9 cellular contexts compared by ENCODE assay signal in genomic region chr11:128318856-128319474, GRCh38.
DNase-seq lines count a peak whose midpoint lies in the region; ATAC-seq and TF ChIP-seq lines count a peak whose summit lies in the region.
"Had no signal": no experiment of that assay in that cellular context is flagged by ENCODE, and none has a peak within 500 bp of the region (broad histone marks: within the 10 kb centered on the region; RNA-seq: fewer than 3 reads in every experiment).

No MANE protein-coding gene starts in this region.

- TF ChIP-seq POLR2A in breast epithelium (IDR thresholded peaks at IDR 0.05) = no peak

- H3K4me1 ChIP-seq in breast epithelium = no peaks in the 10 kb centered on the region

- no peak overlapping the region for H3K27ac ChIP-seq in breast epithelium
- H3K27ac ChIP-seq: SK-N-MC had no signal

- peak; percentile 90 for ATAC-seq in HG03558 (IDR thresholded peaks at IDR 0.05; ENCODE audit: extremely low read depth, unreplicated experiment)

- H3K27ac Mint-ChIP-seq in activated naive CD4-positive, alpha-beta T cell treated with anti-CD3 and anti-CD28 coated beads, Interleukin-2, amount 50 U/mL, for 24 hours = peak overlapping the region; percentile 91

- intact Hi-C loops in breast epithelium (cut with DNase I; ENCODE audit: low total_unique reads) = no loop called here

- peaks cover 7 to 12% of the 10 kb centered on the region in 2 donors for H3K9me3 ChIP-seq in breast epithelium

- peaks cover 31% of the 10 kb centered on the region for H3K9me3 Mint-ChIP-seq in activated naive CD4-positive, alpha-beta T cell treated with anti-CD3 and anti-CD28 coated beads, Interleukin-2, amount 50 U/mL, for 24 hours

- peaks cover 84% of the 10 kb centered on the region for H3K4me1 Mint-ChIP-seq in activated naive CD4-positive, alpha-beta T cell treated with anti-CD3 and anti-CD28 coated beads, Interleukin-2, amount 50 U/mL, for 24 hours

- peak; percentile 36 to 59 for DNase-seq in activated CD8-positive, alpha-beta memory T cell treated with anti-CD3 and anti-CD28 coated beads for 1 hour (ENCODE audit: extremely low read depth in 1 of 2, low read depth in 1 of 2)
- no peak for DNase-seq in activated CD8-positive, alpha-beta memory T cell treated with anti-CD3 and anti-CD28 coated beads, Interleukin-2, amount 50 U/mL, for 48 hours
- DNase-seq in stimulated activated CD8-positive, alpha-beta memory T cell treated with anti-CD3 and anti-CD28 coated beads, Interleukin-4, amount 100 ng/mL, for 4 hours (ENCODE audit: low read depth in 2 of 2, low spot score in 1 of 2) = peak; percentile 28 to 64
- DNase-seq in NCI-H146 (lab: John Stamatoyannopoulos, UW) (no peak), H4 (ENCODE audit: low spot score) (no peak), breast epithelium (ENCODE audit: low spot score in 2 of 2) (no peak)

- no peaks in the 10 kb centered on the region for H3K27me3 Mint-ChIP-seq in activated naive CD4-positive, alpha-beta T cell treated with anti-CD3 and anti-CD28 coated beads, Interleukin-2, amount 50 U/mL, for 24 hours

- peak overlapping the region; percentile 23 for H3K4me3 Mint-ChIP-seq in activated naive CD4-positive, alpha-beta T cell treated with anti-CD3 and anti-CD28 coated beads, Interleukin-2, amount 50 U/mL, for 24 hours

- no peak overlapping the region for H3K4me3 ChIP-seq in breast epithelium
- H3K4me3 ChIP-seq: SK-N-MC had no signal

- TF ChIP-seq CTCF in breast epithelium (IDR thresholded peaks at IDR 0.05) = no peak

- H3K36me3 ChIP-seq in breast epithelium = no peaks in the 10 kb centered on the region

- H3K27me3 ChIP-seq in breast epithelium = no peaks in the 10 kb centered on the region

- H3K36me3 Mint-ChIP-seq in activated naive CD4-positive, alpha-beta T cell treated with anti-CD3 and anti-CD28 coated beads, Interleukin-2, amount 50 U/mL, for 24 hours = peaks cover 28% of the 10 kb centered on the region

Comparison
In these comparisons a context has a peak if more than half of its experiments do, and no peak if none do; other contexts are left out.
1. DNase-seq: peak in activated CD8-positive, alpha-beta memory T cell treated with anti-CD3 and anti-CD28 coated beads for 1 hour (2 of 2) and stimulated activated CD8-positive, alpha-beta memory T cell treated with anti-CD3 and anti-CD28 coated beads, Interleukin-4, amount 100 ng/mL, for 4 hours (2 of 2); none in activated CD8-positive, alpha-beta memory T cell treated with anti-CD3 and anti-CD28 coated beads, Interleukin-2, amount 50 U/mL, for 48 hours (single experiment), NCI-H146 (single experiment), H4 (single experiment) and breast epithelium (0 of 2).